Comparison of ENCODE assay signal across 8 cellular contexts in genomic region chr3:44439499-44440295, GRCh38. TPM values are rescaled to one million over a fixed set of nuclear protein-coding genes. Genes with fewer than 3 reads are reported as not detected.
DNase-seq lines count a peak whose midpoint lies in the region; ATAC-seq lines count a peak whose summit lies in the region.

No MANE protein-coding gene starts in this region.

- peak; percentile 79 to 84 (median 81) for DNase-seq in CD4-positive, alpha-beta memory T cell
- DNase-seq in NAMALWA (ENCODE audit: low spot score) (peak; percentile 49), Right ventricle myocardium superior (peak; percentile 81), NCI-H1930 (lab: John Stamatoyannopoulos, UW) (no peak), DMS153 treated with DMSO at 0.1 percent for 48 hours (lab: John Stamatoyannopoulos, UW; ENCODE audit: unreplicated experiment) (no peak)
- DNase-seq in activated T-cell treated with anti-CD3 and anti-CD28 coated beads, Interleukin-2, amount 50 U/mL, for 4 hours: peak; percentile 21

- no peaks in the 10 kb centered on the region for H3K9me3 ChIP-seq in CD4-positive, alpha-beta memory T cell (ENCODE audit: control insufficient read depth in 1 of 2, low read length in 2 of 2)
- no peaks in the 10 kb centered on the region for H3K9me3 ChIP-seq in skeletal muscle tissue (ENCODE audit: control insufficient read depth in 3 of 3, low read length in 3 of 3)

- H3K4me3 ChIP-seq in CD4-positive, alpha-beta memory T cell (ENCODE audit: low read length in 2 of 2): peak overlapping the region; percentile 13 to 18
- H3K4me3 ChIP-seq in skeletal muscle tissue (ENCODE audit: low read length in 3 of 3): peak overlapping the region in 2 of 3 donors; percentile 14 to 52

- peak; percentile 96 for ATAC-seq in GM21576 (IDR thresholded peaks at IDR 0.05; ENCODE audit: unreplicated experiment)
- peak; percentile 97 to 98 for ATAC-seq in activated T-cell treated with anti-CD3 and anti-CD28 coated beads, Interleukin-2, amount 50 U/mL, for 4 hours
- peak; percentile 93 for ATAC-seq in Right ventricle myocardium superior (ENCODE audit: poor library complexity)

- H3K9me3 Mint-ChIP-seq in CD4-positive, alpha-beta memory T cell: no peaks in the 10 kb centered on the region
- no peaks in the 10 kb centered on the region for H3K9me3 Mint-ChIP-seq in activated T-cell treated with anti-CD3 and anti-CD28 coated beads, Interleukin-2, amount 50 U/mL, for 4 hours

- peak overlapping the region; percentile 86 to 99 (median 97) for H3K27ac Mint-ChIP-seq in CD4-positive, alpha-beta memory T cell

- peaks cover 33% of the 10 kb centered on the region for H3K4me1 ChIP-seq in CD4-positive, alpha-beta memory T cell (ENCODE audit: insufficient read depth, low read length)
- H3K4me1 ChIP-seq in skeletal muscle tissue (ENCODE audit: control insufficient read depth in 3 of 3, insufficient read depth in 3 of 3, low read length in 3 of 3): peaks cover 9 to 15% (median 11%) of the 10 kb centered on the region in 3 donors

- peaks cover 16 to 18% of the 10 kb centered on the region in 2 donors for H3K36me3 Mint-ChIP-seq in CD4-positive, alpha-beta memory T cell
- peaks cover 8% of the 10 kb centered on the region for H3K36me3 Mint-ChIP-seq in activated T-cell treated with anti-CD3 and anti-CD28 coated beads, Interleukin-2, amount 50 U/mL, for 4 hours (ENCODE audit: insufficient read depth)

- H3K4me3 Mint-ChIP-seq in CD4-positive, alpha-beta memory T cell: peak overlapping the region; percentile 66 to 84 (median 75)
- H3K4me3 Mint-ChIP-seq in activated T-cell treated with anti-CD3 and anti-CD28 coated beads, Interleukin-2, amount 50 U/mL, for 4 hours: peak overlapping the region; percentile 68

- POLR2A ChIA-PET in CD4-positive, alpha-beta memory T cell (lab: Charles Lee; ENCODE audit: partially characterized antibody): interaction anchor here (0.6 to 1.8 kb wide), 7 partner anchors 8 to 138 kb away, joined by 3 to 11 read pairs (median 4); partner anchors contain the start of gene TCAIM

- H3K9ac ChIP-seq in skeletal muscle tissue (ENCODE audit: low read depth in 1 of 3, low read length in 3 of 3): peak overlapping the region; percentile 41 to 66 (median 55)

- CTCF ChIA-PET in CD4-positive, alpha-beta memory T cell (lab: Charles Lee; ENCODE audit: partially characterized antibody): interaction anchor here (0.9 to 1.5 kb wide), 4 partner anchors 38 to 118 kb away, joined by 3 to 7 read pairs (median 5); partner anchors contain the start of gene ZNF445

- H3K27me3 Mint-ChIP-seq in CD4-positive, alpha-beta memory T cell: no peaks in the 10 kb centered on the region
- no peaks in the 10 kb centered on the region for H3K27me3 Mint-ChIP-seq in activated T-cell treated with anti-CD3 and anti-CD28 coated beads, Interleukin-2, amount 50 U/mL, for 4 hours (ENCODE audit: low read depth)

- intact Hi-C loops in CD4-positive, alpha-beta memory T cell (cut with micrococcal nuclease): no loop called here
- intact Hi-C loops in Right ventricle myocardium superior (cut with DNase I): no loop called here

- no peaks in the 10 kb centered on the region for H3K36me3 ChIP-seq in CD4-positive, alpha-beta memory T cell (ENCODE audit: insufficient read depth, low read length)
- H3K36me3 ChIP-seq in skeletal muscle tissue (ENCODE audit: control insufficient read depth in 3 of 3, insufficient read depth in 3 of 3, low read length in 3 of 3): peaks cover 0 to 9% (median 6%) of the 10 kb centered on the region in 3 donors

- no peaks in the 10 kb centered on the region for H3K27me3 ChIP-seq in CD4-positive, alpha-beta memory T cell (ENCODE audit: insufficient read depth, low read length)
- H3K27me3 ChIP-seq in skeletal muscle tissue (ENCODE audit: control insufficient read depth in 3 of 3, insufficient read depth in 3 of 3, low read length in 3 of 3): no peaks in the 10 kb centered on the region

- peak overlapping the region; percentile 47 for H3K27ac ChIP-seq in CD4-positive, alpha-beta memory T cell (ENCODE audit: low read depth, low read length)
- peak overlapping the region; percentile 88 for H3K27ac ChIP-seq in skeletal muscle tissue (ENCODE audit: low read depth, low read length)

- peaks cover 22 to 44% (median 31%) of the 10 kb centered on the region in 4 donors for H3K4me1 Mint-ChIP-seq in CD4-positive, alpha-beta memory T cell
- H3K4me1 Mint-ChIP-seq in activated T-cell treated with anti-CD3 and anti-CD28 coated beads, Interleukin-2, amount 50 U/mL, for 4 hours (ENCODE audit: low read depth): peaks cover 39% of the 10 kb centered on the region

RNA-seq across cellular contexts. Expression of gene ZNF445, which starts 37.8 kb away (rescaled TPM):
- total RNA-seq in CD4-positive, alpha-beta memory T cell: 10 to 100 TPM; 30.0 to 31.5 TPM
- 1 to 10 TPM in 1 of 2 donors, under 1 TPM in 1; 0.57 to 3.8 TPM for polyA plus RNA-seq in CD4-positive, alpha-beta memory T cell
- 1 to 10 TPM; 7.5 to 9.4 (median 8.7) TPM for total RNA-seq in activated T-cell treated with anti-CD3 and anti-CD28 coated beads, Interleukin-2, amount 50 U/mL, for 4 hours
- total RNA-seq in Right ventricle myocardium superior: 12.8 TPM
- 12.0 TPM for total RNA-seq in skeletal muscle tissue

Comparison
In these comparisons a context has a peak if more than half of its experiments do, and no peak if none do; other contexts are left out.
1. DNase-seq: peak in CD4-positive, alpha-beta memory T cell (5 of 5), NAMALWA (single experiment), activated T-cell treated with anti-CD3 and anti-CD28 coated beads, Interleukin-2, amount 50 U/mL, for 4 hours (single experiment) and Right ventricle myocardium superior (single experiment); none in NCI-H1930 (0 of 2) and DMS153 treated with DMSO at 0.1 percent for 48 hours (single experiment).
2. Peak in every context shown above with its lines, with median percentiles within 50 percentile points of each other: ATAC-seq.